ENCODE assay signal across 16 cellular contexts in the genomic region with DNA sequence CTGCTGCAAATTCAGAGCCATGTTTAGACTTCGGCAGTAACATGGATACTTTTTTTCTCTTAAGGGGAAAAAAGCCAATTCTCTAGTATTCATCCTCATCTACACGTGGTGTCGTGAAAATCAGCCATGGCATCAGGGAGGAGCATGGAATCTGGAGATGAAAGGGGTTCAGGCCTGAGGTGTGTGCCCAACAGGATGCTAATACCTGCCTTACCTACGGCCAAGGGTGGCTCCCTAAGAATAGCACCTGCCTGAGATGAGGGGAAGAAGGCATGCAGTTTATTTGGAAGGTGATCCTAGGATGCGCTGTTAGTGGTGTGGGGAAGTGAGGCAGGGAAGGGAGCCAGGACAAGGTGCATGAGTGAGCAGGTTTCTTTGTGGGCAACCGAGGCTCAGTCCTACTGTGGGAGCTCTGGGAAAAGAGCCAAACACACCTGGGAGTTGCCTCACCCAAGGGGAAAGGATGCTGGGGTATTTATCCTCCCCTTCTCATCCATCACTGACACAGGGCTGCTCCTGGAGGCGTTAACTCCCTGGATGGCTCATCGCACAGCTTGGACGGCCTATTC.
"Had no signal": no experiment of that assay in that cellular context is flagged by ENCODE, and none has a peak within 500 bp of the region (broad histone marks: within the 10 kb centered on the region; RNA-seq: fewer than 3 reads in every experiment).

No MANE protein-coding gene starts in this region.

- H3K4me3 Mint-ChIP-seq: naive thymus-derived CD8-positive, alpha-beta T cell; stimulated activated naive B cell treated with anti-CD40 and anti-IgM and Interleukin-4, amounts not matched to agents 10 μg/mL and 1 μg/mL and 100 μg/mL, for 72 hours; stimulated activated naive CD8-positive, alpha-beta T cell treated with anti-CD3 and anti-CD28 coated beads, Interleukin-15, amount 100 ng/mL, for 72 hours; type B pancreatic cell had no signal

- H3K27ac Mint-ChIP-seq: naive thymus-derived CD8-positive, alpha-beta T cell; stimulated activated naive B cell treated with anti-CD40 and anti-IgM and Interleukin-4, amounts not matched to agents 10 μg/mL and 1 μg/mL and 100 μg/mL, for 72 hours; stimulated activated naive CD8-positive, alpha-beta T cell treated with anti-CD3 and anti-CD28 coated beads, Interleukin-15, amount 100 ng/mL, for 72 hours; type B pancreatic cell had no signal

- H3K4me3 ChIP-seq: coronary artery, mucosa of descending colon, psoas muscle, right lobe of liver, spleen had no signal

- H3K9me3 ChIP-seq: mucosa of descending colon, neutrophil, psoas muscle, right lobe of liver, spleen had no signal

- H3K27me3 ChIP-seq: right lobe of liver had no signal

- H3K9me3 Mint-ChIP-seq: naive thymus-derived CD8-positive, alpha-beta T cell; stimulated activated naive B cell treated with anti-CD40 and anti-IgM and Interleukin-4, amounts not matched to agents 10 μg/mL and 1 μg/mL and 100 μg/mL, for 72 hours; stimulated activated naive CD8-positive, alpha-beta T cell treated with anti-CD3 and anti-CD28 coated beads, Interleukin-15, amount 100 ng/mL, for 72 hours; type B pancreatic cell had no signal

- H3K4me1 ChIP-seq: psoas muscle, right lobe of liver, spleen had no signal

- H3K36me3 Mint-ChIP-seq: naive thymus-derived CD8-positive, alpha-beta T cell; stimulated activated naive B cell treated with anti-CD40 and anti-IgM and Interleukin-4, amounts not matched to agents 10 μg/mL and 1 μg/mL and 100 μg/mL, for 72 hours; type B pancreatic cell had no signal

- DNase-seq: effector CD8-positive, alpha-beta T cell; mammary epithelial cell; mucosa of descending colon; naive thymus-derived CD8-positive, alpha-beta T cell; psoas muscle; retina; right lobe of liver; spleen; stimulated activated CD4-positive, alpha-beta T cell treated with anti-CD3 and anti-CD28 coated beads, Interleukin-15, amount 100 ng/mL, for 24 hours; stimulated activated CD4-positive, alpha-beta T cell treated with anti-CD3 and anti-CD28 coated beads, Interleukin-1b, Interleukin-23, amount 100 ng/mL, for 48 hours; stimulated activated CD4-positive, alpha-beta T cell treated with anti-CD3 and anti-CD28 coated beads, Interleukin-4, amount 100 ng/mL, for 24 hours; stimulated activated naive B cell treated with anti-CD40 and anti-IgM and Interleukin-4, amounts not matched to agents 10 μg/mL and 1 μg/mL and 100 μg/mL, for 72 hours; stimulated activated naive CD8-positive, alpha-beta T cell treated with anti-CD3 and anti-CD28 coated beads, Interleukin-15, amount 100 ng/mL, for 72 hours had no signal

- H3K36me3 ChIP-seq: neutrophil, right lobe of liver, spleen had no signal

- H3K27ac ChIP-seq: coronary artery, neutrophil, psoas muscle, right lobe of liver, spleen had no signal

- H3K4me1 Mint-ChIP-seq: naive thymus-derived CD8-positive, alpha-beta T cell; stimulated activated naive CD8-positive, alpha-beta T cell treated with anti-CD3 and anti-CD28 coated beads, Interleukin-15, amount 100 ng/mL, for 72 hours had no signal
